ENCODE assay signal across 1 cellular context in genomic region chr20:49976542-49976941, GRCh38.
TF ChIP-seq lines count a peak whose summit lies in the region.

No MANE protein-coding gene starts in this region.

TF ChIP-seq in HepG2, 621 proteins besides CTCF, POLR2A, EP300 and RAD21 (continued from another document and continues in another):
- TF ChIP-seq, protein P1, sequence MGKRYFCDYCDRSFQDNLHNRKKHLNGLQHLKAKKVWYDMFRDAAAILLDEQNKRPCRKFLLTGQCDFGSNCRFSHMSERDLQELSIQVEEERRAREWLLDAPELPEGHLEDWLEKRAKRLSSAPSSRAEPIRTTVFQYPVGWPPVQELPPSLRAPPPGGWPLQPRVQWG (CRISPR knock-in tag; IDR thresholded peaks at IDR 0.05; ENCODE audit: borderline replicate concordance, low read depth) = no peak
- TF ChIP-seq ZNF713 (CRISPR knock-in tag; IDR thresholded peaks at IDR 0.05) (no peak), ZNF407 (CRISPR knock-in tag; IDR thresholded peaks at IDR 0.05; ENCODE audit: not compliant biosample characterization) (no peak), TARDBP (CRISPR knock-in tag; IDR thresholded peaks at IDR 0.05) (no peak), NR2F1 (CRISPR knock-in tag; IDR thresholded peaks at IDR 0.05) (peak; percentile 66 to 79; a peak in 2 of 4 replicates), SAP130 (CRISPR knock-in tag; IDR thresholded peaks at IDR 0.05; ENCODE audit: low read depth) (peak; percentile 78), ZNF17 (CRISPR knock-in tag; IDR thresholded peaks at IDR 0.05) (no peak), ZC3H13 (CRISPR knock-in tag; IDR thresholded peaks at IDR 0.05) (no peak), RNF2 (conservative IDR thresholded peaks at IDR 0.05; ENCODE audit: low read depth) (no peak), ATF3 (CRISPR knock-in tag; IDR thresholded peaks at IDR 0.05) (peak; percentile 68), FOXK1 (CRISPR knock-in tag; IDR thresholded peaks at IDR 0.05; ENCODE audit: borderline replicate concordance, low read depth) (peak; percentile 38; the same call in 1 of the 2 replicates), SOX5 (CRISPR knock-in tag; IDR thresholded peaks at IDR 0.05; ENCODE audit: borderline replicate concordance) (peak; percentile 60; the same call in 1 of the 2 replicates), JUND (CRISPR knock-in tag; IDR thresholded peaks at IDR 0.05) (0 out of 2 replicates have a peak, but pooled peaks have one; percentile 54), TBP (CRISPR knock-in tag; IDR thresholded peaks at IDR 0.05) (no peak), TEF (CRISPR knock-in tag; IDR thresholded peaks at IDR 0.05) (no peak), ZNF614 (CRISPR knock-in tag; IDR thresholded peaks at IDR 0.05; ENCODE audit: borderline replicate concordance) (peak; percentile 32; the same call in 1 of the 2 replicates), ZNF432 (CRISPR knock-in tag; IDR thresholded peaks at IDR 0.05; ENCODE audit: borderline replicate concordance) (no peak), FOSL2 (CRISPR knock-in tag; IDR thresholded peaks at IDR 0.05) (peak; percentile 93), HES4 (CRISPR knock-in tag; IDR thresholded peaks at IDR 0.05; ENCODE audit: borderline replicate concordance) (no peak), ATF7 (IDR thresholded peaks at IDR 0.05) (no peak), ATF7 (CRISPR knock-in tag; IDR thresholded peaks at IDR 0.05) (no peak), EEA1 (CRISPR knock-in tag; IDR thresholded peaks at IDR 0.05; ENCODE audit: borderline replicate concordance) (no peak), ZNF720 (CRISPR knock-in tag; IDR thresholded peaks at IDR 0.05) (no peak), PPARG (CRISPR knock-in tag; conservative IDR thresholded peaks at IDR 0.05) (peak; percentile 17; the same call in 1 of the 2 replicates), SALL2 (CRISPR knock-in tag; IDR thresholded peaks at IDR 0.05) (no peak), MXI1 (IDR thresholded peaks at IDR 0.05; ENCODE audit: borderline replicate concordance, low read depth, low read length) (peak; percentile 43; the same call in 1 of the 3 replicates), RFX3 (CRISPR knock-in tag; IDR thresholded peaks at IDR 0.05) (no peak), NR1H2 (CRISPR knock-in tag; IDR thresholded peaks at IDR 0.05; ENCODE audit: borderline replicate concordance, low read depth) (no peak), ZNF616 (CRISPR knock-in tag; IDR thresholded peaks at IDR 0.05; ENCODE audit: low read depth) (no peak), ZNF792 (CRISPR knock-in tag; IDR thresholded peaks at IDR 0.05) (no peak), NFAT5 (CRISPR knock-in tag; IDR thresholded peaks at IDR 0.05) (no peak), ZNF205 (CRISPR knock-in tag; IDR thresholded peaks at IDR 0.05) (no peak), ZNF12 (CRISPR knock-in tag; IDR thresholded peaks at IDR 0.05) (peak; percentile 85; the same call in 1 of the 2 replicates), TEAD2 (CRISPR knock-in tag; IDR thresholded peaks at IDR 0.05) (no peak), GTF3A (CRISPR knock-in tag; conservative IDR thresholded peaks at IDR 0.05) (0 out of 2 replicates have a peak, but pooled peaks have one; percentile 51), ZBTB49 (CRISPR knock-in tag; IDR thresholded peaks at IDR 0.05; ENCODE audit: borderline replicate concordance) (no peak), LRRFIP1 (CRISPR knock-in tag; conservative IDR thresholded peaks at IDR 0.05) (no peak), NCOA2 (CRISPR knock-in tag; IDR thresholded peaks at IDR 0.05) (0 out of 2 replicates have a peak, but pooled peaks have one; percentile 43), RFXAP (CRISPR knock-in tag; IDR thresholded peaks at IDR 0.05; ENCODE audit: borderline replicate concordance) (no peak), ZNF737 (CRISPR knock-in tag; IDR thresholded peaks at IDR 0.05; ENCODE audit: borderline replicate concordance) (no peak), HNRNPK (IDR thresholded peaks at IDR 0.05; ENCODE audit: low read depth, low read length, poor library complexity, severe bottlenecking) (no peak), ZNF672 (CRISPR knock-in tag; IDR thresholded peaks at IDR 0.05) (no peak)
- TF ChIP-seq, protein P2, sequence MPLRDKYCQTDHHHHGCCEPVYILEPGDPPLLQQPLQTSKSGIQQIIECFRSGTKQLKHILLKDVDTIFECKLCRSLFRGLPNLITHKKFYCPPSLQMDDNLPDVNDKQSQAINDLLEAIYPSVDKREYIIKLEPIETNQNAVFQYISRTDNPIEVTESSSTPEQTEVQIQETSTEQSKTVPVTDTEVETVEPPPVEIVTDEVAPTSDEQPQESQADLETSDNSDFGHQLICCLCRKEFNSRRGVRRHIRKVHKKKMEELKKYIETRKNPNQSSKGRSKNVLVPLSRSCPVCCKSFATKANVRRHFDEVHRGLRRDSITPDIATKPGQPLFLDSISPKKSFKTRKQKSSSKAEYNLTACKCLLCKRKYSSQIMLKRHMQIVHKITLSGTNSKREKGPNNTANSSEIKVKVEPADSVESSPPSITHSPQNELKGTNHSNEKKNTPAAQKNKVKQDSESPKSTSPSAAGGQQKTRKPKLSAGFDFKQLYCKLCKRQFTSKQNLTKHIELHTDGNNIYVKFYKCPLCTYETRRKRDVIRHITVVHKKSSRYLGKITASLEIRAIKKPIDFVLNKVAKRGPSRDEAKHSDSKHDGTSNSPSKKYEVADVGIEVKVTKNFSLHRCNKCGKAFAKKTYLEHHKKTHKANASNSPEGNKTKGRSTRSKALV (CRISPR knock-in tag; IDR thresholded peaks at IDR 0.05) = no peak
